In the genomic region with DNA sequence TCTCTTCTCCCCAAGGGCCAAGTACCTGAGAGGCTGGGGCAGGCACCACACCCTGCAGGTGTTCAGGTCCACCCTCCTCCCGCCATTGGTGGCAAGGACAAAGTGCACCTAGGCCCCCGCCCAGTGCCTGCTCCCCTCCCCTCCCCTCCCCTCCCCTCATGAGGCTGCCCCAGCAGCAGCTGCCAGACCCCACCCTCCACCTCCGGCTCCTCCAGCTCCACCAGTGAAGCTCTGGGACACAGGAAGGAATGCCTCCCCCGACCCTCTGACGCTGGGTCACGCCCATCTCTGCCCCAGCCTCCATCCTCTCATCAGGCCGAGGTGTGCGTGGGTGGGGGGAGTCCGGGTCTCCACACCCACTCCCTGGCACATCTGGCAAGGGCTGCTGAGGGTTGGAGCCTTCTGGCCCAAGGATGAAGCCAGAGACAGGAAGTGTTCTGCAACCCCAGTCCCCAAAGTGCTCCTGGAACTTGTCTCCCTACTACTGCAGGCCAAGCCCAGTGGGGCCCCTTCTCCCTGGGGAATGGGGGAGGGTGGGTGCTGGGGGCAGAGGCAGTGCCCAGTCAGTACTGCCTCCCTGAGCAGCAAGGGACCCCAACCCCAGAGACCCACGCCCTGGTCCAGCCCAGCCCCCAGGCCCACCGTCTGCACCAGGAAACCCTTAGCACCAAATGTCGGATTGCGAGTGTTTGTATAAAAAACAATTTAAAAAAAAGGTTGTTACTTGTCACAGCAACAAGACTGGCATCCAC, we compare ENCODE assay signal across 8 cellular contexts. TPM values are rescaled to one million over a fixed set of nuclear protein-coding genes. Genes with fewer than 3 reads are reported as not detected.
DNase-seq lines count a peak whose midpoint lies in the region; ATAC-seq, FAIRE-seq and TF ChIP-seq lines count a peak whose summit lies in the region.

No MANE protein-coding gene starts in this region.

- H3K4me3 ChIP-seq in cardiac muscle cell (no peak overlapping the region), left ventricle myocardium inferior (peak overlapping the region; percentile 93)

- H3K4me1 ChIP-seq in cardiac muscle cell (ENCODE audit: low read depth) (peaks cover 14% of the 10 kb centered on the region), left ventricle myocardium inferior (peaks cover 49% of the 10 kb centered on the region)

- no peak for FAIRE-seq in D721Med (lab: Jason Lieb, UNC)

- DNase-seq in cardiac muscle cell (ENCODE audit: low read depth in 1 of 2, low spot score in 1 of 2) (peak in 1 of 2 donors; percentile 67), left ventricle myocardium superior (no peak), left ventricle myocardium inferior (no peak), SW480 (ENCODE audit: low spot score) (no peak), NCI-H446 (lab: John Stamatoyannopoulos, UW) (no peak), D721Med (ENCODE audit: insufficient read length, low spot score) (no peak)
- peak; percentile 56 to 75 for DNase-seq in stimulated activated CD4-positive, alpha-beta T cell treated with anti-CD3 and anti-CD28 coated beads, Interleukin-4, amount 100 ng/mL, for 4 hours

- no peak for ATAC-seq in left ventricle myocardium superior

- H3K36me3 ChIP-seq in cardiac muscle cell, result peaks cover 19% of the 10 kb centered on the region
- H3K36me3 ChIP-seq in left ventricle myocardium inferior, result peaks cover 29% of the 10 kb centered on the region

- no peaks in the 10 kb centered on the region for H3K9me3 ChIP-seq in cardiac muscle cell (ENCODE audit: low read depth)
- H3K9me3 ChIP-seq in left ventricle myocardium inferior (replicated peaks), result no peaks in the 10 kb centered on the region

- H3K27me3 ChIP-seq in cardiac muscle cell, result no peaks in the 10 kb centered on the region
- H3K27me3 ChIP-seq in left ventricle myocardium inferior (ENCODE audit: low read depth), result no peaks in the 10 kb centered on the region

- H3K27ac ChIP-seq in cardiac muscle cell, result peak overlapping the region; percentile 5
- H3K27ac ChIP-seq in VCaP, result peak overlapping the region; percentile 98
- H3K27ac ChIP-seq in left ventricle myocardium inferior (replicated peaks), result peak overlapping the region; percentile 61

- intact Hi-C loops in left ventricle myocardium superior (cut with micrococcal nuclease) (no loop called here), left ventricle myocardium inferior (cut with micrococcal nuclease) (no loop called here)

- TF ChIP-seq CTCF in cardiac muscle cell (IDR thresholded peaks at IDR 0.05; ENCODE audit: low read depth, low read length) (no peak), VCaP (conservative IDR thresholded peaks at IDR 0.05) (no peak), left ventricle myocardium inferior (IDR thresholded peaks at IDR 0.05; ENCODE audit: borderline replicate concordance) (no peak), D721Med (IDR thresholded peaks at IDR 0.05; ENCODE audit: insufficient read depth, missing control alignments) (no peak)

RNA-seq across cellular contexts. Expression of a gene that starts 1.6 kb away (rescaled TPM):
- total RNA-seq in cardiac muscle cell, result 40.2 and 53.5 TPM in 2 replicates
- 84.2 and 96.3 TPM in 2 replicates for polyA plus RNA-seq in cardiac muscle cell
- total RNA-seq in left ventricle myocardium superior, result 59.9 TPM
- 41.0 TPM for total RNA-seq in left ventricle myocardium inferior

RNA-seq across cellular contexts. Expression of a gene that starts 11.9 kb away (rescaled TPM):
- total RNA-seq in cardiac muscle cell (41.6 and 45.8 TPM in 2 replicates), left ventricle myocardium superior (14.0 TPM), left ventricle myocardium inferior (12.6 TPM)
- 13.7 and 15.3 TPM in 2 replicates for polyA plus RNA-seq in cardiac muscle cell

RNA-seq across cellular contexts. Expression of a gene that starts 21.6 kb away (rescaled TPM):
- total RNA-seq in cardiac muscle cell (20.3 and 20.8 TPM in 2 replicates), left ventricle myocardium superior (6.4 TPM), left ventricle myocardium inferior (5.6 TPM)
- 22.6 and 36.5 TPM in 2 replicates for polyA plus RNA-seq in cardiac muscle cell

RNA-seq across cellular contexts. Expression of a gene that starts 23.1 kb away (rescaled TPM):
- 62.6 and 67.6 TPM in 2 replicates for total RNA-seq in cardiac muscle cell
- polyA plus RNA-seq in cardiac muscle cell, result 73.5 and 78.7 TPM in 2 replicates
- 50.6 TPM for total RNA-seq in left ventricle myocardium superior
- 46.8 TPM for total RNA-seq in left ventricle myocardium inferior

Comparison
In these comparisons a context has a peak if more than half of its experiments do, and no peak if none do; other contexts are left out.
1. DNase-seq: peak in stimulated activated CD4-positive, alpha-beta T cell treated with anti-CD3 and anti-CD28 coated beads, Interleukin-4, amount 100 ng/mL, for 4 hours (2 of 2); none in left ventricle myocardium superior (single experiment), left ventricle myocardium inferior (single experiment), SW480 (single experiment), NCI-H446 (0 of 2) and D721Med (single experiment).
2. H3K27ac ChIP-seq: peak in every context shown above with its lines; median percentile 98 in VCaP; 61 in left ventricle myocardium inferior; 5 in cardiac muscle cell.